Comparison of ENCODE assay signal across 40 cellular contexts in genomic region chr1:179010671-179011070, GRCh38.
"Had no signal": no experiment of that assay in that cellular context is flagged by ENCODE, and none has a peak within 500 bp of the region (broad histone marks: within the 10 kb centered on the region; RNA-seq: fewer than 3 reads in every experiment).

No MANE protein-coding gene starts in this region.

- H3K9me3 Mint-ChIP-seq: activated naive CD4-positive, alpha-beta T cell treated with anti-CD3 and anti-CD28 coated beads for 36 hours; activated naive CD4-positive, alpha-beta T cell treated with anti-CD3 and anti-CD28 coated beads, Interleukin-2, amount 10 ng/mL, durations not matched to agents 7 days and 5 days; activated naive CD4-positive, alpha-beta T cell treated with anti-CD3 and anti-CD28 coated beads, Interleukin-2, amount 50 U/mL, for 24 hours; activated naive CD4-positive, alpha-beta T cell treated with anti-CD3 and anti-CD28 coated beads, Interleukin-2, amount 50 U/mL, for 72 hours; activated naive CD8-positive, alpha-beta T cell treated with anti-CD3 and anti-CD28 coated beads for 36 hours; activated naive CD8-positive, alpha-beta T cell treated with anti-CD3 and anti-CD28 coated beads, Interleukin-2, amount 10 ng/mL, durations not matched to agents 7 days and 5 days; activated naive CD8-positive, alpha-beta T cell treated with anti-CD3 and anti-CD28 coated beads, Interleukin-2, amount 50 U/mL, for 24 hours; activated T-cell treated with anti-CD3 and anti-CD28 coated beads, Interleukin-2, amount 50 U/mL, for 24 hours; activated T-cell treated with anti-CD3 and anti-CD28 coated beads, Interleukin-2, amount 50 U/mL, for 4 hours; activated T-cell treated with anti-CD3 and anti-CD28 coated beads, Interleukin-2, amount 50 U/mL, for 72 hours; activated T-helper 1 cell treated with anti-CD3 and anti-CD28 coated beads, Interleukin-12 subunit alpha, Interleukin-12 subunit beta, Interleukin-2, Interleukin-4 antibody, amounts not matched to agents 30 ng/mL and 10 ng/mL and 1 ng/mL, durations not matched to agents 14 hours and 24 hours and 36 hours; activated T-helper 17 cell treated with anti-CD3 and anti-CD28 coated beads, Interleukin-2, amount 50 U/mL, for 72 hours; activated T-helper 2 cell treated with anti-CD3 and anti-CD28 coated beads, Interferon-gamma antibody, Interleukin-2, Interleukin-4, amounts not matched to agents 10 μg/mL and 5 μg/mL and 100 μg/mL, durations not matched to agents 14 hours and 24 hours and 36 hours; central memory CD8-positive, alpha-beta T cell had no signal

- H3K4me3 ChIP-seq: adrenal gland, ascending aorta, body of pancreas, breast epithelium, cardiac muscle cell had no signal

- H3K27me3 Mint-ChIP-seq: activated naive CD4-positive, alpha-beta T cell treated with anti-CD3 and anti-CD28 coated beads, Interleukin-2, amount 50 U/mL, for 24 hours; activated naive CD8-positive, alpha-beta T cell; activated naive CD8-positive, alpha-beta T cell treated with anti-CD3 and anti-CD28 coated beads for 36 hours; activated T-cell treated with anti-CD3 and anti-CD28 coated beads, Interleukin-2, amount 50 U/mL, for 24 hours; activated T-helper 17 cell treated with anti-CD3 and anti-CD28 coated beads, Interleukin-2, amount 50 U/mL, for 72 hours; central memory CD8-positive, alpha-beta T cell had no signal

- H3K4me1 Mint-ChIP-seq: activated naive CD4-positive, alpha-beta T cell treated with anti-CD3 and anti-CD28 coated beads, Interleukin-2, amount 10 ng/mL, durations not matched to agents 7 days and 5 days; activated naive CD4-positive, alpha-beta T cell treated with anti-CD3 and anti-CD28 coated beads, Interleukin-2, amount 50 U/mL, for 24 hours; activated naive CD8-positive, alpha-beta T cell treated with anti-CD3 and anti-CD28 coated beads for 36 hours; activated naive CD8-positive, alpha-beta T cell treated with anti-CD3 and anti-CD28 coated beads, Interleukin-2, amount 10 ng/mL, durations not matched to agents 7 days and 5 days; activated naive CD8-positive, alpha-beta T cell treated with anti-CD3 and anti-CD28 coated beads, Interleukin-2, amount 50 U/mL, for 24 hours; activated T-helper 17 cell treated with anti-CD3 and anti-CD28 coated beads, Interleukin-2, amount 50 U/mL, for 72 hours; brain; central memory CD8-positive, alpha-beta T cell had no signal

- ATAC-seq: activated naive CD4-positive, alpha-beta T cell treated with anti-CD3 and anti-CD28 coated beads, Interleukin-2, amount 50 U/mL, for 72 hours; activated naive CD8-positive, alpha-beta T cell treated with anti-CD3 and anti-CD28 coated beads, Interleukin-2, amount 50 U/mL, for 24 hours; activated T-cell treated with anti-CD3 and anti-CD28 coated beads, Interleukin-2, amount 50 U/mL, for 4 hours; activated T-cell treated with anti-CD3 and anti-CD28 coated beads, Interleukin-2, amount 50 U/mL, for 72 hours; activated T-helper 17 cell treated with anti-CD3 and anti-CD28 coated beads, Interleukin-2, amount 50 U/mL, for 72 hours; body of pancreas had no signal

- H3K4me3 Mint-ChIP-seq: activated naive CD4-positive, alpha-beta T cell treated with anti-CD3 and anti-CD28 coated beads for 36 hours; activated naive CD4-positive, alpha-beta T cell treated with anti-CD3 and anti-CD28 coated beads, Interleukin-2, amount 10 ng/mL, durations not matched to agents 7 days and 5 days; activated naive CD4-positive, alpha-beta T cell treated with anti-CD3 and anti-CD28 coated beads, Interleukin-2, amount 50 U/mL, for 24 hours; activated naive CD8-positive, alpha-beta T cell; activated naive CD8-positive, alpha-beta T cell treated with anti-CD3 and anti-CD28 coated beads for 36 hours; activated naive CD8-positive, alpha-beta T cell treated with anti-CD3 and anti-CD28 coated beads, Interleukin-2, amount 10 ng/mL, durations not matched to agents 7 days and 5 days; activated naive CD8-positive, alpha-beta T cell treated with anti-CD3 and anti-CD28 coated beads, Interleukin-2, amount 50 U/mL, for 24 hours; activated T-cell treated with anti-CD3 and anti-CD28 coated beads, Interleukin-2, amount 50 U/mL, for 24 hours; activated T-cell treated with anti-CD3 and anti-CD28 coated beads, Interleukin-2, amount 50 U/mL, for 4 hours; activated T-cell treated with anti-CD3 and anti-CD28 coated beads, Interleukin-2, amount 50 U/mL, for 72 hours; activated T-helper 1 cell treated with anti-CD3 and anti-CD28 coated beads, Interleukin-12 subunit alpha, Interleukin-12 subunit beta, Interleukin-2, Interleukin-4 antibody, amounts not matched to agents 30 ng/mL and 10 ng/mL and 1 ng/mL, durations not matched to agents 14 hours and 24 hours and 36 hours; activated T-helper 17 cell treated with anti-CD3 and anti-CD28 coated beads, Interleukin-2, amount 50 U/mL, for 72 hours; brain; central memory CD8-positive, alpha-beta T cell had no signal

- H3K27ac ChIP-seq: adrenal gland, ascending aorta, body of pancreas, brain microvascular endothelial cell, breast epithelium, cardiac muscle cell had no signal

- H3K9me3 ChIP-seq: adrenal gland, ascending aorta, body of pancreas, breast epithelium had no signal

- DNase-seq: activated effector memory CD4-positive, alpha-beta T cell treated with anti-CD3 and anti-CD28 coated beads, Interleukin-2, amount 50 U/mL, for 16 hours; activated effector memory CD4-positive, alpha-beta T cell treated with Interleukin-2 at 50 U/mL for 16 hours; activated gamma-delta T cell; activated gamma-delta T cell treated with Interleukin-2 at 50 U/mL for 16 hours; activated naive CD4-positive, alpha-beta T cell; activated naive CD4-positive, alpha-beta T cell treated with anti-CD3 and anti-CD28 coated beads for 36 hours; activated naive CD4-positive, alpha-beta T cell treated with anti-CD3 and anti-CD28 coated beads, Interleukin-2, amount 10 ng/mL, durations not matched to agents 7 days and 5 days; activated naive CD4-positive, alpha-beta T cell treated with anti-CD3 and anti-CD28 coated beads, Interleukin-2, amount 50 U/mL, for 16 hours; activated naive CD4-positive, alpha-beta T cell treated with Interleukin-2 at 50 U/mL for 16 hours; activated naive CD8-positive, alpha-beta T cell treated with anti-CD3 and anti-CD28 coated beads for 36 hours; activated naive CD8-positive, alpha-beta T cell treated with anti-CD3 and anti-CD28 coated beads, Interleukin-2, amount 10 ng/mL, durations not matched to agents 7 days and 5 days; activated naive CD8-positive, alpha-beta T cell treated with anti-CD3 and anti-CD28 coated beads, Interleukin-2, amount 50 U/mL, for 24 hours; activated T-cell treated with anti-CD3 and anti-CD28 coated beads, Interleukin-2, amount 50 U/mL, for 1 hour; activated T-cell treated with anti-CD3 and anti-CD28 coated beads, Interleukin-2, amount 50 U/mL, for 24 hours; activated T-cell treated with anti-CD3 and anti-CD28 coated beads, Interleukin-2, amount 50 U/mL, for 4 hours; activated T-cell treated with anti-CD3 and anti-CD28 coated beads, Interleukin-2, amount 50 U/mL, for 48 hours; activated T-cell treated with anti-CD3 and anti-CD28 coated beads, Interleukin-2, amount 50 U/mL, for 72 hours; adrenal gland; amniotic stem cell; amygdala; anterior cingulate cortex; aorta; body of pancreas; brain microvascular endothelial cell; caudate nucleus; central memory CD4-positive, alpha-beta T cell; cerebellar nuclear complex had no signal

- FAIRE-seq: astrocyte, bronchial epithelial cell had no signal

- H3K36me3 Mint-ChIP-seq: activated naive CD4-positive, alpha-beta T cell treated with anti-CD3 and anti-CD28 coated beads, Interleukin-2, amount 10 ng/mL, durations not matched to agents 7 days and 5 days; activated naive CD4-positive, alpha-beta T cell treated with anti-CD3 and anti-CD28 coated beads, Interleukin-2, amount 50 U/mL, for 24 hours; activated naive CD4-positive, alpha-beta T cell treated with anti-CD3 and anti-CD28 coated beads, Interleukin-2, amount 50 U/mL, for 72 hours; activated naive CD8-positive, alpha-beta T cell; activated naive CD8-positive, alpha-beta T cell treated with anti-CD3 and anti-CD28 coated beads for 36 hours; brain had no signal

- H3K4me1 ChIP-seq: adrenal gland, body of pancreas, breast epithelium had no signal

- H3K27ac Mint-ChIP-seq: activated naive CD4-positive, alpha-beta T cell treated with anti-CD3 and anti-CD28 coated beads for 36 hours; activated naive CD4-positive, alpha-beta T cell treated with anti-CD3 and anti-CD28 coated beads, Interleukin-2, amount 10 ng/mL, durations not matched to agents 7 days and 5 days; activated naive CD4-positive, alpha-beta T cell treated with anti-CD3 and anti-CD28 coated beads, Interleukin-2, amount 50 U/mL, for 24 hours; activated naive CD8-positive, alpha-beta T cell; activated naive CD8-positive, alpha-beta T cell treated with anti-CD3 and anti-CD28 coated beads for 36 hours; activated naive CD8-positive, alpha-beta T cell treated with anti-CD3 and anti-CD28 coated beads, Interleukin-2, amount 10 ng/mL, durations not matched to agents 7 days and 5 days; activated naive CD8-positive, alpha-beta T cell treated with anti-CD3 and anti-CD28 coated beads, Interleukin-2, amount 50 U/mL, for 24 hours; activated T-cell treated with anti-CD3 and anti-CD28 coated beads, Interleukin-2, amount 50 U/mL, for 24 hours; activated T-cell treated with anti-CD3 and anti-CD28 coated beads, Interleukin-2, amount 50 U/mL, for 72 hours; activated T-helper 1 cell treated with anti-CD3 and anti-CD28 coated beads, Interleukin-12 subunit alpha, Interleukin-12 subunit beta, Interleukin-2, Interleukin-4 antibody, amounts not matched to agents 30 ng/mL and 10 ng/mL and 1 ng/mL, durations not matched to agents 14 hours and 24 hours and 36 hours; activated T-helper 17 cell treated with anti-CD3 and anti-CD28 coated beads, Interleukin-2, amount 50 U/mL, for 72 hours; activated T-helper 2 cell treated with anti-CD3 and anti-CD28 coated beads, Interferon-gamma antibody, Interleukin-2, Interleukin-4, amounts not matched to agents 10 μg/mL and 5 μg/mL and 100 μg/mL, durations not matched to agents 14 hours and 24 hours and 36 hours; brain had no signal

- H3K36me3 ChIP-seq: adrenal gland, ascending aorta, brain microvascular endothelial cell, breast epithelium, cardiac muscle cell had no signal
